1 cellular context compared by ENCODE assay signal in genomic region chr12:56682323-56682722, GRCh38.
TF ChIP-seq lines count a peak whose summit lies in the region.

No MANE protein-coding gene starts in this region.

TF ChIP-seq in GM12878, 131 proteins besides CTCF, POLR2A, EP300 and RAD21:
- TF ChIP-seq YY1 (IDR thresholded peaks at IDR 0.05; ENCODE audit: low read depth, low read length) (no peak), STAT3 (IDR thresholded peaks at IDR 0.05; ENCODE audit: low read depth, low read length) (no peak), NKRF (conservative IDR thresholded peaks at IDR 0.05) (no peak), JUNB (IDR thresholded peaks at IDR 0.05) (no peak), MTA2 (IDR thresholded peaks at IDR 0.05; ENCODE audit: low read depth) (no peak), BHLHE40 (IDR thresholded peaks at IDR 0.05; ENCODE audit: borderline replicate concordance in 1 of 2, low read depth in 2 of 2, low read length in 1 of 2) (no peak), ZBTB11 (CRISPR knock-in tag; IDR thresholded peaks at IDR 0.05) (no peak), ZZZ3 (IDR thresholded peaks at IDR 0.05; ENCODE audit: control insufficient read depth, insufficient read length, low read depth) (no peak), ZNF687 (IDR thresholded peaks at IDR 0.05) (no peak), NFXL1 (IDR thresholded peaks at IDR 0.05; ENCODE audit: borderline replicate concordance) (no peak), WRNIP1 (IDR thresholded peaks at IDR 0.05; ENCODE audit: borderline replicate concordance, low read depth, low read length) (no peak), IKZF1 (conservative IDR thresholded peaks at IDR 0.05) (no peak)
